17 cellular contexts compared by ENCODE assay signal in the genomic region with DNA sequence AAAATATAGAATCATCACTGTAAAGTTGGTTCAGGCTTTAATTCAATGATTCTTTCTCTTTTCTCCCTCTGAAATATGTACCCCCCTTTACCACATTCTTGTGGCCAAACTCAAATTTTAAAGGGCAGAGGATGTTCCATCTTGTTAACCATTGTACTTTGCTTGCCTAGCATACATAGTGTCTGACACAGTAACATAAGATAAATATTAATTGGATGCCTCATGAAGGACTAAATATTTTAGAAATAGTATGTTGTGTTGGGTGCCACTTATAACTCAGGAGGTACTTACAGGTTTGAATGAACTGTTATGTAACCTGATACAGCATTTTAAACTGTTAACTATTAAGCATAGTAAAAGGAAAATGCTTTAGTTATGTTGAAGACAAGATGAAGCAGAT.
DNase-seq lines count a peak whose midpoint lies in the region; ATAC-seq lines count a peak whose summit lies in the region.
"Had no signal": no experiment of that assay in that cellular context is flagged by ENCODE, and none has a peak within 500 bp of the region (broad histone marks: within the 10 kb centered on the region; RNA-seq: fewer than 3 reads in every experiment).

No MANE protein-coding gene starts in this region.

- H3K4me1 Mint-ChIP-seq in naive thymus-derived CD4-positive, alpha-beta T cell = peaks cover 8 to 94% (median 82%) of the 10 kb centered on the region in 7 donors

- no peaks in the 10 kb centered on the region for H3K9me3 ChIP-seq in naive thymus-derived CD4-positive, alpha-beta T cell (ENCODE audit: control insufficient read depth in 2 of 3, low read length in 3 of 3)
- H3K9me3 ChIP-seq: gastroesophageal sphincter, mucosa of descending colon had no signal

- peak overlapping the region in 1 of 9 donors; percentile 17 for H3K27ac Mint-ChIP-seq in naive thymus-derived CD4-positive, alpha-beta T cell
- H3K27ac Mint-ChIP-seq: activated CD4-positive, alpha-beta memory T cell treated with anti-CD3 and anti-CD28 coated beads for 36 hours had no signal

- peaks cover 7 to 18% of the 10 kb centered on the region in 2 donors for H3K4me1 ChIP-seq in naive thymus-derived CD4-positive, alpha-beta T cell (ENCODE audit: control insufficient read depth in 2 of 2, insufficient read depth in 2 of 2, low read length in 2 of 2)

- no peak for ATAC-seq in naive thymus-derived CD4-positive, alpha-beta T cell
- ATAC-seq: gastroesophageal sphincter, HCT116 had no signal

- peak overlapping the region in 1 of 10 donors; percentile 11 for H3K4me3 Mint-ChIP-seq in naive thymus-derived CD4-positive, alpha-beta T cell
- H3K4me3 Mint-ChIP-seq: activated CD4-positive, alpha-beta memory T cell treated with anti-CD3 and anti-CD28 coated beads for 36 hours had no signal

- H3K9me3 Mint-ChIP-seq in naive thymus-derived CD4-positive, alpha-beta T cell = no peaks in the 10 kb centered on the region
- H3K9me3 Mint-ChIP-seq: activated CD4-positive, alpha-beta memory T cell treated with anti-CD3 and anti-CD28 coated beads for 36 hours had no signal

- H3K27ac ChIP-seq in naive thymus-derived CD4-positive, alpha-beta T cell (ENCODE audit: low read depth, low read length) = no peak overlapping the region
- H3K27ac ChIP-seq: gastroesophageal sphincter had no signal

- intact Hi-C loops in posterior vena cava (cut with DNase I) = loop anchor here in 1 of 2 donors (5.0 kb wide), 1 partner anchor 274 kb away; no protein-coding TSS in a partner anchor
- intact Hi-C loops in naive thymus-derived CD4-positive, alpha-beta T cell (cut with micrococcal nuclease) = no loop called here

- no peaks in the 10 kb centered on the region for H3K36me3 ChIP-seq in naive thymus-derived CD4-positive, alpha-beta T cell (ENCODE audit: control insufficient read depth in 2 of 3, insufficient read depth in 3 of 3, low read length in 3 of 3)
- H3K36me3 ChIP-seq: gastroesophageal sphincter had no signal

- peak; percentile 25 for DNase-seq in AG08395 (ENCODE audit: low spot score)
- peak; percentile 69 for DNase-seq in HS-27A (ENCODE audit: low read depth)
- DNase-seq in amniotic epithelial cell (ENCODE audit: low read depth) = peak; percentile 34
- peak; percentile 54 for DNase-seq in glomerular visceral epithelial cell (ENCODE audit: extremely low spot score)
- no peak for DNase-seq in posterior vena cava (ENCODE audit: low spot score)
- DNase-seq in SK-N-DZ (ENCODE audit: low spot score) = no peak
- no peak for DNase-seq in naive thymus-derived CD4-positive, alpha-beta T cell
- no peak for DNase-seq in iPS-NIHi7 (ENCODE audit: extremely low spot score)
- DNase-seq: activated CD4-positive, alpha-beta memory T cell treated with anti-CD3 and anti-CD28 coated beads for 36 hours; aorta; mucosa of descending colon; NCI-H1417 treated with DMSO at 0.1 percent for 48 hours; NCI-H510A treated with DMSO at 0.1 percent for 48 hours; posterior cingulate gyrus; T-helper 9 cell had no signal

- no peaks in the 10 kb centered on the region for H3K27me3 ChIP-seq in naive thymus-derived CD4-positive, alpha-beta T cell (ENCODE audit: control insufficient read depth in 2 of 2, insufficient read depth in 2 of 2, low read length in 2 of 2)
- H3K27me3 ChIP-seq: gastroesophageal sphincter had no signal

- H3K27me3 Mint-ChIP-seq in naive thymus-derived CD4-positive, alpha-beta T cell = no peaks in the 10 kb centered on the region
- H3K27me3 Mint-ChIP-seq: activated CD4-positive, alpha-beta memory T cell treated with anti-CD3 and anti-CD28 coated beads for 36 hours had no signal

- no peak overlapping the region for H3K4me3 ChIP-seq in naive thymus-derived CD4-positive, alpha-beta T cell (ENCODE audit: low read length)
- H3K4me3 ChIP-seq: gastroesophageal sphincter, mucosa of descending colon had no signal

- POLR2A ChIA-PET in naive thymus-derived CD4-positive, alpha-beta T cell (lab: Charles Lee) = no interaction called here

- CTCF ChIA-PET in naive thymus-derived CD4-positive, alpha-beta T cell (lab: Charles Lee) = interaction anchor here (0.6 to 2.8 kb wide), 3 partner anchors 78 to 253 kb away, joined by 3 to 8 read pairs (median 3); no protein-coding TSS in a partner anchor

- no peaks in the 10 kb centered on the region for H3K36me3 Mint-ChIP-seq in naive thymus-derived CD4-positive, alpha-beta T cell
- H3K36me3 Mint-ChIP-seq: activated CD4-positive, alpha-beta memory T cell treated with anti-CD3 and anti-CD28 coated beads for 36 hours had no signal

Comparison
In these comparisons a context has a peak if more than half of its experiments do, and no peak if none do; other contexts are left out.
1. DNase-seq: peak in AG08395 (single experiment), HS-27A (single experiment), amniotic epithelial cell (single experiment) and glomerular visceral epithelial cell (single experiment); none in posterior vena cava (single experiment), SK-N-DZ (single experiment), naive thymus-derived CD4-positive, alpha-beta T cell (0 of 9) and iPS-NIHi7 (single experiment).